In genomic region chr9:20402273-20402875, GRCh38 we compare ENCODE assay signal across 24 cellular contexts.
DNase-seq lines count a peak whose midpoint lies in the region; ATAC-seq and TF ChIP-seq lines count a peak whose summit lies in the region.
"Had no signal": no experiment of that assay in that cellular context is flagged by ENCODE, and none has a peak within 500 bp of the region (broad histone marks: within the 10 kb centered on the region; RNA-seq: fewer than 3 reads in every experiment).

No MANE protein-coding gene starts in this region.

- H3K4me3 ChIP-seq in PC-3 (ENCODE audit: low read length): no peak overlapping the region
- H3K4me3 ChIP-seq in effector memory CD4-positive, alpha-beta T cell (ENCODE audit: insufficient read depth, low read depth, low read length, poor library complexity, severe bottlenecking): no peak overlapping the region
- H3K4me3 ChIP-seq: body of pancreas, gastroesophageal sphincter, upper lobe of left lung had no signal

- no peak overlapping the region for H3K4me2 ChIP-seq in PC-3 (ENCODE audit: low read length)

- H3K36me3 ChIP-seq in PC-3 (ENCODE audit: low read depth, low read length): no peaks in the 10 kb centered on the region
- no peaks in the 10 kb centered on the region for H3K36me3 ChIP-seq in effector memory CD4-positive, alpha-beta T cell (ENCODE audit: control insufficient read depth, insufficient read depth, low read length)
- H3K36me3 ChIP-seq: gastroesophageal sphincter, upper lobe of left lung had no signal

- peaks cover 34% of the 10 kb centered on the region for H3K4me1 Mint-ChIP-seq in activated CD4-positive, alpha-beta T cell treated with anti-CD3 and anti-CD28 coated beads for 36 hours
- H3K4me1 Mint-ChIP-seq in nephron progenitor cell: peaks cover 56% of the 10 kb centered on the region
- H3K4me1 Mint-ChIP-seq: memory B cell; stimulated activated naive B cell treated with anti-CD40 and anti-IgM and Interleukin-4, amounts not matched to agents 10 μg/mL and 1 μg/mL and 100 μg/mL, for 72 hours had no signal

- H3K9me3 ChIP-seq in PC-3 (ENCODE audit: low read length): no peaks in the 10 kb centered on the region
- H3K9me3 ChIP-seq in effector memory CD4-positive, alpha-beta T cell (ENCODE audit: control insufficient read depth, low read length): no peaks in the 10 kb centered on the region
- H3K9me3 ChIP-seq: body of pancreas, gastroesophageal sphincter, upper lobe of left lung had no signal

- no peaks in the 10 kb centered on the region for H4K20me1 ChIP-seq in PC-3 (ENCODE audit: low read length)

- H3K79me2 ChIP-seq in PC-3 (ENCODE audit: low read length): no peaks in the 10 kb centered on the region
- H3K79me2 ChIP-seq: parathyroid adenoma had no signal

- H2AFZ ChIP-seq in PC-3 (ENCODE audit: low read length): no peak overlapping the region
- H2AFZ ChIP-seq: parathyroid adenoma had no signal

- H3K9ac ChIP-seq in PC-3 (ENCODE audit: low read length): no peak overlapping the region
- H3K9ac ChIP-seq: parathyroid adenoma had no signal

- no peaks in the 10 kb centered on the region for H3K27me3 ChIP-seq in PC-3 (ENCODE audit: low read length)
- no peaks in the 10 kb centered on the region for H3K27me3 ChIP-seq in effector memory CD4-positive, alpha-beta T cell (replicated peaks; ENCODE audit: control insufficient read depth, insufficient read depth, low read length, poor library complexity, severe bottlenecking)
- H3K27me3 ChIP-seq: body of pancreas, gastroesophageal sphincter, upper lobe of left lung had no signal

- no peaks in the 10 kb centered on the region for H3F3A ChIP-seq in PC-3 (ENCODE audit: low read length, unreplicated experiment)

- H3K27ac Mint-ChIP-seq in activated CD4-positive, alpha-beta T cell treated with anti-CD3 and anti-CD28 coated beads for 36 hours: no peak overlapping the region
- peak overlapping the region; percentile 71 for H3K27ac Mint-ChIP-seq in nephron progenitor cell
- H3K27ac Mint-ChIP-seq: CD14-positive monocyte; memory B cell; stimulated activated naive B cell treated with anti-CD40 and anti-IgM and Interleukin-4, amounts not matched to agents 10 μg/mL and 1 μg/mL and 100 μg/mL, for 72 hours had no signal

- no peak for DNase-seq in activated CD4-positive, alpha-beta T cell treated with anti-CD3 and anti-CD28 coated beads for 36 hours
- DNase-seq in activated CD4-positive, alpha-beta T cell treated with anti-CD3 and anti-CD28 coated beads for 48 hours: no peak
- DNase-seq in PC-3 (peak; percentile 18), dermis blood vessel endothelial cell (peak; percentile 8), nephron progenitor cell (no peak)
- DNase-seq in effector memory CD4-positive, alpha-beta T cell: no peak
- DNase-seq: activated CD8-positive, alpha-beta memory T cell treated with anti-CD3 and anti-CD28 coated beads for 24 hours; activated effector memory CD4-positive, alpha-beta T cell treated with anti-CD3 and anti-CD28 coated beads, Interleukin-2, amount 50 U/mL, for 16 hours; body of pancreas; H7; left cardiac atrium; NCI-H146; Right ventricle myocardium superior; small intestine; stimulated activated naive B cell treated with anti-CD40 and anti-IgM and Interleukin-4, amounts not matched to agents 10 μg/mL and 1 μg/mL and 100 μg/mL, for 72 hours; substantia nigra; upper lobe of left lung had no signal

- no peak overlapping the region for H3K4me3 Mint-ChIP-seq in activated CD4-positive, alpha-beta T cell treated with anti-CD3 and anti-CD28 coated beads for 36 hours
- no peak overlapping the region for H3K4me3 Mint-ChIP-seq in nephron progenitor cell
- H3K4me3 Mint-ChIP-seq: CD14-positive monocyte; memory B cell; stimulated activated naive B cell treated with anti-CD40 and anti-IgM and Interleukin-4, amounts not matched to agents 10 μg/mL and 1 μg/mL and 100 μg/mL, for 72 hours had no signal

- BruUV-seq in PC-3 (replicated peaks; lab: Mats Ljungman, UMichigan): no TSS peak

- ATAC-seq in activated CD4-positive, alpha-beta T cell treated with anti-CD3 and anti-CD28 coated beads for 36 hours: peak; percentile 33
- peak; percentile 84 for ATAC-seq in PC-3
- ATAC-seq in HG02981 (IDR thresholded peaks at IDR 0.05; ENCODE audit: unreplicated experiment): no peak
- ATAC-seq in HG03097 (IDR thresholded peaks at IDR 0.05; ENCODE audit: low FRiP score, unreplicated experiment): no peak
- ATAC-seq: body of pancreas; gastroesophageal sphincter; left cardiac atrium; SK-N-SH treated with all-trans-retinoic acid at 6 μM for 48 hours; stimulated activated naive B cell treated with anti-CD40 and anti-IgM and Interleukin-4, amounts not matched to agents 10 μg/mL and 1 μg/mL and 100 μg/mL, for 72 hours had no signal

- H3K9me2 ChIP-seq in PC-3 (replicated peaks; ENCODE audit: low read length): no peaks in the 10 kb centered on the region

- CTCF ChIA-PET in activated CD4-positive, alpha-beta T cell treated with anti-CD3 and anti-CD28 coated beads for 36 hours (lab: Charles Lee): no interaction called here
- CTCF ChIA-PET in PC-3 (lab: Charles Lee): no interaction called here

- no peaks in the 10 kb centered on the region; the same call in 1 of the 2 replicates for H3K4me1 ChIP-seq in PC-3 (ENCODE audit: insufficient read depth, low read length)
- no peaks in the 10 kb centered on the region for H3K4me1 ChIP-seq in effector memory CD4-positive, alpha-beta T cell (ENCODE audit: control insufficient read depth, insufficient read depth, low read length, poor library complexity, severe bottlenecking)
- H3K4me1 ChIP-seq: body of pancreas, gastroesophageal sphincter, upper lobe of left lung had no signal

- intact Hi-C loops in activated CD4-positive, alpha-beta T cell treated with anti-CD3 and anti-CD28 coated beads for 36 hours (cut with DNase I, micrococcal nuclease): loop anchor here in 1 of 2 experiments (2.0 kb wide), 1 partner anchor 20 kb away; no protein-coding TSS in a partner anchor
- intact Hi-C loops in PC-3 (cut with micrococcal nuclease): no loop called here

- H3K9me3 Mint-ChIP-seq in activated CD4-positive, alpha-beta T cell treated with anti-CD3 and anti-CD28 coated beads for 36 hours (ENCODE audit: low read depth): no peaks in the 10 kb centered on the region
- no peaks in the 10 kb centered on the region for H3K9me3 Mint-ChIP-seq in nephron progenitor cell
- H3K9me3 Mint-ChIP-seq: CD14-positive monocyte; memory B cell; stimulated activated naive B cell treated with anti-CD40 and anti-IgM and Interleukin-4, amounts not matched to agents 10 μg/mL and 1 μg/mL and 100 μg/mL, for 72 hours had no signal

- no peaks in the 10 kb centered on the region for H3K27me3 Mint-ChIP-seq in activated CD4-positive, alpha-beta T cell treated with anti-CD3 and anti-CD28 coated beads for 36 hours
- H3K27me3 Mint-ChIP-seq in nephron progenitor cell (ENCODE audit: low read depth, poor library complexity): peaks cover 2% of the 10 kb centered on the region
- H3K27me3 Mint-ChIP-seq: memory B cell; stimulated activated naive B cell treated with anti-CD40 and anti-IgM and Interleukin-4, amounts not matched to agents 10 μg/mL and 1 μg/mL and 100 μg/mL, for 72 hours had no signal

- H3K27ac ChIP-seq in PC-3 (ENCODE audit: low read length): no peak overlapping the region
- H3K27ac ChIP-seq in effector memory CD4-positive, alpha-beta T cell (ENCODE audit: insufficient read depth, low read length, poor library complexity, severe bottlenecking): no peak overlapping the region
- H3K27ac ChIP-seq: body of pancreas, gastroesophageal sphincter, parathyroid adenoma, upper lobe of left lung had no signal

- peaks cover 9% of the 10 kb centered on the region for H3K36me3 Mint-ChIP-seq in activated CD4-positive, alpha-beta T cell treated with anti-CD3 and anti-CD28 coated beads for 36 hours (ENCODE audit: low read depth)
- H3K36me3 Mint-ChIP-seq in nephron progenitor cell (ENCODE audit: low read depth): peaks cover 46% of the 10 kb centered on the region
- H3K36me3 Mint-ChIP-seq: memory B cell; stimulated activated naive B cell treated with anti-CD40 and anti-IgM and Interleukin-4, amounts not matched to agents 10 μg/mL and 1 μg/mL and 100 μg/mL, for 72 hours had no signal

- no peak for TF ChIP-seq CTCF in PC-3 (conservative IDR thresholded peaks at IDR 0.05; ENCODE audit: low read depth, low read length)
- TF ChIP-seq CTCF in nephron progenitor cell (IDR thresholded peaks at IDR 0.05): no peak

- POLR2A ChIA-PET in activated CD4-positive, alpha-beta T cell treated with anti-CD3 and anti-CD28 coated beads for 36 hours (lab: Charles Lee): no interaction called here
- POLR2A ChIA-PET in PC-3 (lab: Charles Lee; ENCODE audit: unreplicated experiment): no interaction called here

Comparison
In these comparisons a context has a peak if more than half of its experiments do, and no peak if none do; other contexts are left out.
1. ATAC-seq: peak in activated CD4-positive, alpha-beta T cell treated with anti-CD3 and anti-CD28 coated beads for 36 hours (single experiment) and PC-3 (single experiment); none in HG02981 (single experiment) and HG03097 (single experiment).
2. DNase-seq: peak in PC-3 (single experiment) and dermis blood vessel endothelial cell (single experiment); none in activated CD4-positive, alpha-beta T cell treated with anti-CD3 and anti-CD28 coated beads for 36 hours (single experiment), activated CD4-positive, alpha-beta T cell treated with anti-CD3 and anti-CD28 coated beads for 48 hours (single experiment), nephron progenitor cell (single experiment) and effector memory CD4-positive, alpha-beta T cell (0 of 3).